ENCODE assay signal across 8 cellular contexts in genomic region chr12:48197967-48198618, GRCh38. TPM values are rescaled to one million over a fixed set of nuclear protein-coding genes. Genes with fewer than 3 reads are reported as not detected.
DNase-seq lines count a peak whose midpoint lies in the region; ATAC-seq lines count a peak whose summit lies in the region.

No MANE protein-coding gene starts in this region.

- peak overlapping the region; percentile 89 for H3K4me3 ChIP-seq in mononuclear cell (ENCODE audit: low read length)

- ATAC-seq in GM19035 (IDR thresholded peaks at IDR 0.05; ENCODE audit: unreplicated experiment) (peak; percentile 99), HG03342 (IDR thresholded peaks at IDR 0.05; ENCODE audit: unreplicated experiment) (peak; percentile 99)

- peak; percentile 96 for DNase-seq in AG20443 (ENCODE audit: low spot score)
- DNase-seq in NOMO-1 (lab: John Stamatoyannopoulos, UW; ENCODE audit: unreplicated experiment in 2 of 2) = peak; percentile 97
- peak; percentile 87 for DNase-seq in activated CD8-positive, alpha-beta memory T cell treated with anti-CD3 and anti-CD28 coated beads, Interleukin-2, amount 50 U/mL, for 4 hours
- DNase-seq in epidermal melanocyte (ENCODE audit: insufficient read length, low spot score) = peak; percentile 82
- peak; percentile 79 to 83 for DNase-seq in stimulated activated CD8-positive, alpha-beta memory T cell treated with anti-CD3 and anti-CD28 coated beads, Interleukin-2, amount 100 ng/mL, for 1 hour (ENCODE audit: low read depth in 2 of 2)

- H3K4me1 ChIP-seq in mononuclear cell (ENCODE audit: insufficient read depth, low read length) = peaks cover 40% of the 10 kb centered on the region

- H3K27me3 ChIP-seq in mononuclear cell (ENCODE audit: insufficient read depth, low read length) = peaks cover 26% of the 10 kb centered on the region

- H3K9me3 ChIP-seq in mononuclear cell (ENCODE audit: low read depth, low read length) = no peaks in the 10 kb centered on the region

RNA-seq across cellular contexts. Expression of gene OR10AD1, which starts 5.0 kb away (rescaled TPM):
- not detected for total RNA-seq in mononuclear cell

RNA-seq across cellular contexts. Expression of gene CCDC184, which starts 14.6 kb away (rescaled TPM):
- 0.63 TPM for total RNA-seq in mononuclear cell

RNA-seq across cellular contexts. Expression of gene ASB8, which starts 40.8 kb away (rescaled TPM):
- total RNA-seq in mononuclear cell = 47.3 TPM

Comparison
In these comparisons a context has a peak if more than half of its experiments do, and no peak if none do; other contexts are left out.
1. Peak in every context shown above with its lines: DNase-seq, ATAC-seq and H3K4me3 ChIP-seq.